1 cellular context compared by ENCODE assay signal in the genomic region with DNA sequence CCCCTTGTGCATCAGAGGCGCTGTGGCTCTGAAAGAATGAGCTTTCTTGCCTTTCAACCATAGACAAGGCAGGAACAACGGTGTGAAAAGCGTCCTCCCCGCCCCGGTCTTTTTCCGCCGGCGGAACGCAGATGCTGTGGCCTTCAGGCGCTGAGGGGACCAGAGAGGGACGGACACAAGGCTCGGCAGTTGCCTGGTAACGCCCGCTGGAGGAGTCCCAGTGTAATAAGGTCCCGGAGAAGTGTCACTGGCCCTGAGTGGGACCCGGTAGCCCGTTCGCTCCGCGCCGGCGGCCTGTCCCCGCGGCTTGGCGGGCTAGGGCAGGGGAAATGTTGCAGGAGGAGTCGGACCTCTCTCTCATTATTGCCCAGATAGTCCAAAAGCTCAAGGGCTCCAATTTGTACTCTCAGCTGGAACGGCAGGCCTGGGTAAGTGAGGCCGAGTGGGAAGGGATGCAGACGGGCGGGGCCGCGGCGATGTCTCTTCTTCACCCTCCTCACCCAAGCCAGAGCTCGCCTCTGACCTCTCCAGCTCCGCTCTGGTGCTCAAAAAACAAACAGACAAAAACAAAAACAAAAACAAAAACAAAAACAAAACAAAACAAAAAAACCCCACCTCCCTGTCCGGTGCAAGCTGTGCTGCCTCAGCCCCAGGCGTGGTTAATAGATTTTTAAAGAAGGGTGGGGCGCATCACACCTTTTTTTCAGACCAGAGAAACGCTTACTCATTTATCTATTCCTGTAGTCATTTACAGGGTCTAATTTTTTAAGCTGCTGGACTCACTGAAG.
A peak's percentile ranks its signal among the peaks of the same experiment; 100 is the strongest.
TF ChIP-seq lines count a peak whose summit lies in the region.

A gene with protein sequence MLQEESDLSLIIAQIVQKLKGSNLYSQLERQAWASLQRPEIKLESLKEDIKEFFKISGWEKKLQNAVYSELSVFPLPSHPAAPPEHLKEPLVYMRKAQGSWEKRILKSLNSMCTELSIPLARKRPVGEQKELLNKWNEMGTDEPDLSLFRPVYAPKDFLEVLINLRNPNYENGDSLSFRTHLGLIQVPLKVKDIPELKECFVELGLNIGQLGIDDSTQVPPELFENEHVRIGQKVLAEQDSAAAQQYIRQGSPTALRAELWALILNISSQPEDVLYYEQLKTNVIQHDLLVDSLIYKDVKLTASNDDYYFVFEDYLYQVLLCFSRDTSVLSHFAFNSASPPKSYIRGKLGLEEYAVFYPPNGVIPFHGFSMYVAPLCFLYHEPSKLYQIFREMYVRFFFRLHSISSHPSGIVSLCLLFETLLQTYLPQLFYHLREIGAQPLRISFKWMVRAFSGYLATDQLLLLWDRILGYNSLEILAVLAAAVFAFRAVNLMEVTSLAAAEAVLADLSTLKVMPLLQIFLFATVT (plus strand): TSS at position 220 of the 788 bp plus-strand sequence. CDS start 110 bp downstream, at position 330.

TF ChIP-seq in HEK293, 187 proteins besides CTCF, POLR2A, EP300 and RAD21 (continued from another document and continues in another):
- TF ChIP-seq, protein P1, sequence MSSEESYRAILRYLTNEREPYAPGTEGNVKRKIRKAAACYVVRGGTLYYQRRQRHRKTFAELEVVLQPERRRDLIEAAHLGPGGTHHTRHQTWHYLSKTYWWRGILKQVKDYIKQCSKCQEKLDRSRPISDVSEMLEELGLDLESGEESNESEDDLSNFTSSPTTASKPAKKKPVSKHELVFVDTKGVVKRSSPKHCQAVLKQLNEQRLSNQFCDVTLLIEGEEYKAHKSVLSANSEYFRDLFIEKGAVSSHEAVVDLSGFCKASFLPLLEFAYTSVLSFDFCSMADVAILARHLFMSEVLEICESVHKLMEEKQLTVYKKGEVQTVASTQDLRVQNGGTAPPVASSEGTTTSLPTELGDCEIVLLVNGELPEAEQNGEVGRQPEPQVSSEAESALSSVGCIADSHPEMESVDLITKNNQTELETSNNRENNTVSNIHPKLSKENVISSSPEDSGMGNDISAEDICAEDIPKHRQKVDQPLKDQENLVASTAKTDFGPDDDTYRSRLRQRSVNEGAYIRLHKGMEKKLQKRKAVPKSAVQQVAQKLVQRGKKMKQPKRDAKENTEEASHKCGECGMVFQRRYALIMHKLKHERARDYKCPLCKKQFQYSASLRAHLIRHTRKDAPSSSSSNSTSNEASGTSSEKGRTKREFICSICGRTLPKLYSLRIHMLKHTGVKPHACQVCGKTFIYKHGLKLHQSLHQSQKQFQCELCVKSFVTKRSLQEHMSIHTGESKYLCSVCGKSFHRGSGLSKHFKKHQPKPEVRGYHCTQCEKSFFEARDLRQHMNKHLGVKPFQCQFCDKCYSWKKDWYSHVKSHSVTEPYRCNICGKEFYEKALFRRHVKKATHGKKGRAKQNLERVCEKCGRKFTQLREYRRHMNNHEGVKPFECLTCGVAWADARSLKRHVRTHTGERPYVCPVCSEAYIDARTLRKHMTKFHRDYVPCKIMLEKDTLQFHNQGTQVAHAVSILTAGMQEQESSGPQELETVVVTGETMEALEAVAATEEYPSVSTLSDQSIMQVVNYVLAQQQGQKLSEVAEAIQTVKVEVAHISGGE (tag by site-specific recombination; conservative IDR thresholded peaks at IDR 0.05; ENCODE audit: low read depth): peak; percentile 99
- TF ChIP-seq, protein P2, sequence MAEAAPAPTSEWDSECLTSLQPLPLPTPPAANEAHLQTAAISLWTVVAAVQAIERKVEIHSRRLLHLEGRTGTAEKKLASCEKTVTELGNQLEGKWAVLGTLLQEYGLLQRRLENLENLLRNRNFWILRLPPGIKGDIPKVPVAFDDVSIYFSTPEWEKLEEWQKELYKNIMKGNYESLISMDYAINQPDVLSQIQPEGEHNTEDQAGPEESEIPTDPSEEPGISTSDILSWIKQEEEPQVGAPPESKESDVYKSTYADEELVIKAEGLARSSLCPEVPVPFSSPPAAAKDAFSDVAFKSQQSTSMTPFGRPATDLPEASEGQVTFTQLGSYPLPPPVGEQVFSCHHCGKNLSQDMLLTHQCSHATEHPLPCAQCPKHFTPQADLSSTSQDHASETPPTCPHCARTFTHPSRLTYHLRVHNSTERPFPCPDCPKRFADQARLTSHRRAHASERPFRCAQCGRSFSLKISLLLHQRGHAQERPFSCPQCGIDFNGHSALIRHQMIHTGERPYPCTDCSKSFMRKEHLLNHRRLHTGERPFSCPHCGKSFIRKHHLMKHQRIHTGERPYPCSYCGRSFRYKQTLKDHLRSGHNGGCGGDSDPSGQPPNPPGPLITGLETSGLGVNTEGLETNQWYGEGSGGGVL (tag by site-specific recombination; IDR thresholded peaks at IDR 0.05): no peak
- peak; percentile 42; the same call in 1 of the 2 replicates for TF ChIP-seq ZNF558 (tag by site-specific recombination; IDR thresholded peaks at IDR 0.05)
- TF ChIP-seq ZNF184 (tag by site-specific recombination; IDR thresholded peaks at IDR 0.05): 0 out of 2 replicates have a peak, but pooled peaks have one; percentile 15
- TF ChIP-seq KLF1 (tag by site-specific recombination; IDR thresholded peaks at IDR 0.05): peak; percentile 69
- TF ChIP-seq ZNF214 (tag by site-specific recombination; IDR thresholded peaks at IDR 0.05; ENCODE audit: borderline replicate concordance): no peak
- TF ChIP-seq, protein P3, sequence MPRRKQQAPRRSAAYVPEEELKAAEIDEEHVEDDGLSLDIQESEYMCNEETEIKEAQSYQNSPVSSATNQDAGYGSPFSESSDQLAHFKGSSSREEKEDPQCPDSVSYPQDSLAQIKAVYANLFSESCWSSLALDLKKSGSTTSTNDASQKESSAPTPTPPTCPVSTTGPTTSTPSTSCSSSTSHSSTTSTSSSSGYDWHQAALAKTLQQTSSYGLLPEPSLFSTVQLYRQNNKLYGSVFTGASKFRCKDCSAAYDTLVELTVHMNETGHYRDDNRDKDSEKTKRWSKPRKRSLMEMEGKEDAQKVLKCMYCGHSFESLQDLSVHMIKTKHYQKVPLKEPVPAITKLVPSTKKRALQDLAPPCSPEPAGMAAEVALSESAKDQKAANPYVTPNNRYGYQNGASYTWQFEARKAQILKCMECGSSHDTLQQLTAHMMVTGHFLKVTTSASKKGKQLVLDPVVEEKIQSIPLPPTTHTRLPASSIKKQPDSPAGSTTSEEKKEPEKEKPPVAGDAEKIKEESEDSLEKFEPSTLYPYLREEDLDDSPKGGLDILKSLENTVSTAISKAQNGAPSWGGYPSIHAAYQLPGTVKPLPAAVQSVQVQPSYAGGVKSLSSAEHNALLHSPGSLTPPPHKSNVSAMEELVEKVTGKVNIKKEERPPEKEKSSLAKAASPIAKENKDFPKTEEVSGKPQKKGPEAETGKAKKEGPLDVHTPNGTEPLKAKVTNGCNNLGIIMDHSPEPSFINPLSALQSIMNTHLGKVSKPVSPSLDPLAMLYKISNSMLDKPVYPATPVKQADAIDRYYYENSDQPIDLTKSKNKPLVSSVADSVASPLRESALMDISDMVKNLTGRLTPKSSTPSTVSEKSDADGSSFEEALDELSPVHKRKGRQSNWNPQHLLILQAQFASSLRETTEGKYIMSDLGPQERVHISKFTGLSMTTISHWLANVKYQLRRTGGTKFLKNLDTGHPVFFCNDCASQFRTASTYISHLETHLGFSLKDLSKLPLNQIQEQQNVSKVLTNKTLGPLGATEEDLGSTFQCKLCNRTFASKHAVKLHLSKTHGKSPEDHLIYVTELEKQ (tag by site-specific recombination; IDR thresholded peaks at IDR 0.05; ENCODE audit: borderline replicate concordance): peak; percentile 84; the same call in 1 of the 2 replicates
- TF ChIP-seq ZNF747 (tag by site-specific recombination; IDR thresholded peaks at IDR 0.05): no peak
- no peak for TF ChIP-seq ZNF621 (tag by site-specific recombination; IDR thresholded peaks at IDR 0.05)
- peak; percentile 52; the same call in 1 of the 2 replicates for TF ChIP-seq GLI4 (tag by site-specific recombination; IDR thresholded peaks at IDR 0.05)
- no peak for TF ChIP-seq ZNF768 (tag by site-specific recombination; IDR thresholded peaks at IDR 0.05)
- peak; percentile 97 for TF ChIP-seq ZSCAN30 (tag by site-specific recombination; IDR thresholded peaks at IDR 0.05)
- TF ChIP-seq ZNF677 (tag by site-specific recombination; IDR thresholded peaks at IDR 0.05): no peak
- TF ChIP-seq, protein P4, sequence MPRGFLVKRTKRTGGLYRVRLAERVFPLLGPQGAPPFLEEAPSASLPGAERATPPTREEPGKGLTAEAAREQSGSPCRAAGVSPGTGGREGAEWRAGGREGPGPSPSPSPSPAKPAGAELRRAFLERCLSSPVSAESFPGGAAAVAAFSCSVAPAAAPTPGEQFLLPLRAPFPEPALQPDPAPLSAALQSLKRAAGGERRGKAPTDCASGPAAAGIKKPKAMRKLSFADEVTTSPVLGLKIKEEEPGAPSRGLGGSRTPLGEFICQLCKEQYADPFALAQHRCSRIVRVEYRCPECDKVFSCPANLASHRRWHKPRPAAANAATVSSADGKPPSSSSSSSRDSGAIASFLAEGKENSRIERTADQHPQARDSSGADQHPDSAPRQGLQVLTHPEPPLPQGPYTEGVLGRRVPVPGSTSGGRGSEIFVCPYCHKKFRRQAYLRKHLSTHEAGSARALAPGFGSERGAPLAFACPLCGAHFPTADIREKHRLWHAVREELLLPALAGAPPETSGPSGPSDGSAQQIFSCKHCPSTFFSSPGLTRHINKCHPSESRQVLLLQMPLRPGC (tag by site-specific recombination; IDR thresholded peaks at IDR 0.05): peak; percentile 71
- TF ChIP-seq ZNF426 (tag by site-specific recombination; IDR thresholded peaks at IDR 0.05): no peak
- no peak for TF ChIP-seq ZNF19 (tag by site-specific recombination; IDR thresholded peaks at IDR 0.05; ENCODE audit: low read depth)
- TF ChIP-seq, protein P5, sequence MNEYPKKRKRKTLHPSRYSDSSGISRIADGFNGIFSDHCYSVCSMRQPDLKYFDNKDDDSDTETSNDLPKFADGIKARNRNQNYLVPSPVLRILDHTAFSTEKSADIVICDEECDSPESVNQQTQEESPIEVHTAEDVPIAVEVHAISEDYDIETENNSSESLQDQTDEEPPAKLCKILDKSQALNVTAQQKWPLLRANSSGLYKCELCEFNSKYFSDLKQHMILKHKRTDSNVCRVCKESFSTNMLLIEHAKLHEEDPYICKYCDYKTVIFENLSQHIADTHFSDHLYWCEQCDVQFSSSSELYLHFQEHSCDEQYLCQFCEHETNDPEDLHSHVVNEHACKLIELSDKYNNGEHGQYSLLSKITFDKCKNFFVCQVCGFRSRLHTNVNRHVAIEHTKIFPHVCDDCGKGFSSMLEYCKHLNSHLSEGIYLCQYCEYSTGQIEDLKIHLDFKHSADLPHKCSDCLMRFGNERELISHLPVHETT (tag by site-specific recombination; IDR thresholded peaks at IDR 0.05): peak; percentile 86
- TF ChIP-seq ZBTB17 (tag by site-specific recombination; IDR thresholded peaks at IDR 0.05): peak; percentile 74
- no peak for TF ChIP-seq ZBTB1 (tag by site-specific recombination; IDR thresholded peaks at IDR 0.05)
- TF ChIP-seq ZBTB48 (tag by site-specific recombination; IDR thresholded peaks at IDR 0.05): peak; percentile 55
- peak; percentile 43; the same call in 1 of the 2 replicates for TF ChIP-seq ZNF121 (tag by site-specific recombination; IDR thresholded peaks at IDR 0.05)
- no peak for TF ChIP-seq BCL11B (tag by site-specific recombination; IDR thresholded peaks at IDR 0.05; ENCODE audit: low read depth)
- no peak for TF ChIP-seq ZNF416 (tag by site-specific recombination; IDR thresholded peaks at IDR 0.05)
- no peak for TF ChIP-seq SCRT1 (tag by site-specific recombination; IDR thresholded peaks at IDR 0.05; ENCODE audit: borderline replicate concordance)
- no peak for TF ChIP-seq ZIC2 (tag by site-specific recombination; IDR thresholded peaks at IDR 0.05)
- TF ChIP-seq ZNF510 (tag by site-specific recombination; IDR thresholded peaks at IDR 0.05; ENCODE audit: insufficient replicate concordance): no peak
- TF ChIP-seq KLF16 (tag by site-specific recombination; IDR thresholded peaks at IDR 0.05): peak; percentile 81
- TF ChIP-seq, protein P6, sequence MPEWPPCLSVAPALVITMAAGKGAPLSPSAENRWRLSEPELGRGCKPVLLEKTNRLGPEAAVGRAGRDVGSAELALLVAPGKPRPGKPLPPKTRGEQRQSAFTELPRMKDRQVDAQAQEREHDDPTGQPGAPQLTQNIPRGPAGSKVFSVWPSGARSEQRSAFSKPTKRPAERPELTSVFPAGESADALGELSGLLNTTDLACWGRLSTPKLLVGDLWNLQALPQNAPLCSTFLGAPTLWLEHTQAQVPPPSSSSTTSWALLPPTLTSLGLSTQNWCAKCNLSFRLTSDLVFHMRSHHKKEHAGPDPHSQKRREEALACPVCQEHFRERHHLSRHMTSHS (tag by site-specific recombination; IDR thresholded peaks at IDR 0.05): no peak
- TF ChIP-seq ZNF324 (tag by site-specific recombination; IDR thresholded peaks at IDR 0.05): peak; percentile 92
- TF ChIP-seq ZNF423 (tag by site-specific recombination; IDR thresholded peaks at IDR 0.05): no peak
- TF ChIP-seq, protein P7, sequence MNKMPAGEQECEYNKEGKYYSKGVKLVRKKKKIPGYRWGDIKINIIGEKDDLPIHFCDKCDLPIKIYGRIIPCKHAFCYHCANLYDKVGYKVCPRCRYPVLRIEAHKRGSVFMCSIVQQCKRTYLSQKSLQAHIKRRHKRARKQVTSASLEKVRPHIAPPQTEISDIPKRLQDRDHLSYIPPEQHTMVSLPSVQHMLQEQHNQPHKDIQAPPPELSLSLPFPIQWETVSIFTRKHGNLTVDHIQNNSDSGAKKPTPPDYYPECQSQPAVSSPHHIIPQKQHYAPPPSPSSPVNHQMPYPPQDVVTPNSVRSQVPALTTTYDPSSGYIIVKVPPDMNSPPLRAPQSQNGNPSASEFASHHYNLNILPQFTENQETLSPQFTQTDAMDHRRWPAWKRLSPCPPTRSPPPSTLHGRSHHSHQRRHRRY (tag by site-specific recombination; IDR thresholded peaks at IDR 0.05): no peak
- TF ChIP-seq ZNF670 (tag by site-specific recombination; IDR thresholded peaks at IDR 0.05; ENCODE audit: low read depth): no peak
- TF ChIP-seq ZNF610 (tag by site-specific recombination; IDR thresholded peaks at IDR 0.05; ENCODE audit: borderline replicate concordance): 0 out of 2 replicates have a peak, but pooled peaks have one; percentile 53
- no peak for TF ChIP-seq ZNF341 (tag by site-specific recombination; IDR thresholded peaks at IDR 0.05; ENCODE audit: low read depth)
- peak; percentile 53; the same call in 1 of the 2 replicates for TF ChIP-seq REPIN1 (tag by site-specific recombination; IDR thresholded peaks at IDR 0.05; ENCODE audit: low read depth)
- TF ChIP-seq ZNF654 (tag by site-specific recombination; IDR thresholded peaks at IDR 0.05; ENCODE audit: low read depth): no peak
- TF ChIP-seq KLF10 (tag by site-specific recombination; IDR thresholded peaks at IDR 0.05): peak; percentile 53; the same call in 1 of the 2 replicates
- no peak for TF ChIP-seq ZNF202 (tag by site-specific recombination; IDR thresholded peaks at IDR 0.05; ENCODE audit: borderline replicate concordance)
- TF ChIP-seq, protein P8, sequence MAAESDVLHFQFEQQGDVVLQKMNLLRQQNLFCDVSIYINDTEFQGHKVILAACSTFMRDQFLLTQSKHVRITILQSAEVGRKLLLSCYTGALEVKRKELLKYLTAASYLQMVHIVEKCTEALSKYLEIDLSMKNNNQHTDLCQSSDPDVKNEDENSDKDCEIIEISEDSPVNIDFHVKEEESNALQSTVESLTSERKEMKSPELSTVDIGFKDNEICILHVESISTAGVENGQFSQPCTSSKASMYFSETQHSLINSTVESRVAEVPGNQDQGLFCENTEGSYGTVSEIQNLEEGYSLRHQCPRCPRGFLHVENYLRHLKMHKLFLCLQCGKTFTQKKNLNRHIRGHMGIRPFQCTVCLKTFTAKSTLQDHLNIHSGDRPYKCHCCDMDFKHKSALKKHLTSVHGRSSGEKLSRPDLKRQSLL (tag by site-specific recombination; IDR thresholded peaks at IDR 0.05): no peak
- no peak for TF ChIP-seq ZNF514 (tag by site-specific recombination; IDR thresholded peaks at IDR 0.05)
- peak; percentile 63; the same call in 1 of the 2 replicates for TF ChIP-seq ZNF394 (tag by site-specific recombination; IDR thresholded peaks at IDR 0.05; ENCODE audit: borderline replicate concordance)
- TF ChIP-seq GFI1B (tag by site-specific recombination; IDR thresholded peaks at IDR 0.05): no peak
